23 cellular contexts compared by ENCODE assay signal in the genomic region with DNA sequence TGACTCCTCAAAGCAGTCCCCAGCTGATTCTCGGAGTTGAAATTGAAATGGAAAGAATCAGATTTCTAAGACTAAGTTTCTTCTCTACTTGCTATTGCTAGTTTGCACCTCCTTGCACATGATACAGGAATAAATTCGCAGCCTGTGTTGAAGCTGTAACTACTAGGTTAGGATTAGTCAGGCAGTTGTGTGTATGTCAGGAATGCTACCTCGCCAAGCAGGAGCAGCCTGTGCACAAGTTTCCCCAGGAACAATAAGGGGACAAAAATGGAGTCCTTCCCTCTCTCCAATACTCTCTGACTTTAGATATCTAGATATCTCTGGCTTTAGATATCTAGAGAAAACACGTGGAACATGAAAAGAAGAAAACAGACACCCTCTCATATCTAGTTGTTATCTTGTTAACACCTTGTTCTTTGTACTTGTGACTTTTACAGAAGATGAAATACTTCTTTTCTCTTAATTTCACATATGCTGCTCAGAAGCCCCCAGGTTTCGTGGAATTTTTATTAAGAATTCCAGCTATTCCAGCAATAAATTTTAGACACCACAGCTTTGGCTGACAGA.
"Had no signal": no experiment of that assay in that cellular context is flagged by ENCODE, and none has a peak within 500 bp of the region (broad histone marks: within the 10 kb centered on the region; RNA-seq: fewer than 3 reads in every experiment).

No MANE protein-coding gene starts in this region.

- H3K9me3 ChIP-seq: colonic mucosa, right atrium auricular region, sigmoid colon, tibial artery, upper lobe of right lung, vagina had no signal

- ATAC-seq: left lobe of liver; stimulated activated effector memory CD8-positive, alpha-beta T cell treated with anti-CD3 and anti-CD28 coated beads, Interleukin-12 subunit alpha, Interleukin-12 subunit beta, amount 100 ng/mL, for 72 hours; stimulated activated naive CD8-positive, alpha-beta T cell treated with anti-CD3 and anti-CD28 coated beads, Interleukin-15, Interleukin-2, amounts not matched to agents 100 U/mL and 50 U/mL, for 24 hours had no signal

- DNase-seq: cerebellar nuclear complex; colonic mucosa; dermis blood vessel endothelial cell; effector CD4-positive, alpha-beta T cell; endodermal cell; foreskin melanocyte; head of caudate nucleus; hippocampal formation; kidney glomerular epithelial cell; mammary epithelial cell; midbrain; sigmoid colon; stimulated activated CD4-positive, alpha-beta T cell treated with anti-CD3 and anti-CD28 coated beads, Interleukin-4, amount 100 ng/mL, for 1 hour; stimulated activated CD8-positive, alpha-beta memory T cell treated with anti-CD3 and anti-CD28 coated beads, Interleukin-4, amount 100 ng/mL, for 48 hours; stimulated activated naive CD8-positive, alpha-beta T cell treated with anti-CD3 and anti-CD28 coated beads, Interleukin-15, Interleukin-2, amounts not matched to agents 100 U/mL and 50 U/mL, for 24 hours; tibial artery; upper lobe of right lung had no signal

- H3K4me1 Mint-ChIP-seq: stimulated activated effector memory CD8-positive, alpha-beta T cell treated with anti-CD3 and anti-CD28 coated beads, Interleukin-12 subunit alpha, Interleukin-12 subunit beta, amount 100 ng/mL, for 72 hours had no signal

- H3K27me3 ChIP-seq: colonic mucosa, right atrium auricular region, sigmoid colon, tibial artery, upper lobe of right lung, vagina had no signal

- H3K4me3 ChIP-seq: colonic mucosa, right atrium auricular region, sigmoid colon, smooth muscle cell, tibial artery, upper lobe of right lung, vagina had no signal

- H3K4me2 ChIP-seq: smooth muscle cell had no signal

- H3K9me3 Mint-ChIP-seq: endodermal cell; nephron; stimulated activated effector memory CD8-positive, alpha-beta T cell treated with anti-CD3 and anti-CD28 coated beads, Interleukin-12 subunit alpha, Interleukin-12 subunit beta, amount 100 ng/mL, for 72 hours had no signal

- H3K4me1 ChIP-seq: colonic mucosa, vagina had no signal

- H3K27ac Mint-ChIP-seq: endodermal cell; stimulated activated effector memory CD8-positive, alpha-beta T cell treated with anti-CD3 and anti-CD28 coated beads, Interleukin-12 subunit alpha, Interleukin-12 subunit beta, amount 100 ng/mL, for 72 hours had no signal

- H3K36me3 Mint-ChIP-seq: stimulated activated effector memory CD8-positive, alpha-beta T cell treated with anti-CD3 and anti-CD28 coated beads, Interleukin-12 subunit alpha, Interleukin-12 subunit beta, amount 100 ng/mL, for 72 hours had no signal

- H3K4me3 Mint-ChIP-seq: endodermal cell; nephron; stimulated activated effector memory CD8-positive, alpha-beta T cell treated with anti-CD3 and anti-CD28 coated beads, Interleukin-12 subunit alpha, Interleukin-12 subunit beta, amount 100 ng/mL, for 72 hours had no signal

- H3K36me3 ChIP-seq: colonic mucosa, right atrium auricular region, sigmoid colon, tibial artery, upper lobe of right lung, vagina had no signal

- H3K27ac ChIP-seq: colonic mucosa, upper lobe of right lung, vagina had no signal
